18 cellular contexts compared by ENCODE assay signal in the genomic region with DNA sequence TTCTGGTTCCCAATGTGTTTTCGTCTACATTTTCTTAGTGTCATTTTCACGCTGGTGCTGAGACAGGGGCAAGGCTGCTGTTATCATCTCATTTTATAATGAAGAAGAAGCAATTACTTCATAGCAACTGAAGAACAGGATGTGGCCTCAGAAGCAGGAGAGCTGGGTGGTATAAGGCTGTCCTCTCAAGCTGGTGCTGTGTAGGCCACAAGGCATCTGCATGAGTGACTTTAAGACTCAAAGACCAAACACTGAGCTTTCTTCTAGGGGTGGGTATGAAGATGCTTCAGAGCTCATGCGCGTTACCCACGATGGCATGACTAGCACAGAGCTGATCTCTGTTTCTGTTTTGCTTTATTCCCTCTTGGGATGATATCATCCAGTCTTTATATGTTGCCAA. TPM values are rescaled to one million over a fixed set of nuclear protein-coding genes. Genes with fewer than 3 reads are reported as not detected.
A peak's percentile ranks its signal among the peaks of the same experiment; 100 is the strongest.
DNase-seq lines count a peak whose midpoint lies in the region; ATAC-seq and TF ChIP-seq lines count a peak whose summit lies in the region.
"Had no signal": no experiment of that assay in that cellular context is flagged by ENCODE, and none has a peak within 500 bp of the region (broad histone marks: within the 10 kb centered on the region; RNA-seq: fewer than 3 reads in every experiment).

No MANE protein-coding gene starts in this region.

- peaks cover 21% of the 10 kb centered on the region for H3K4me1 Mint-ChIP-seq in activated CD8-positive, alpha-beta T cell treated with anti-CD3 and anti-CD28 coated beads, Interleukin-2, amount 10 ng/mL, durations not matched to agents 7 days and 5 days (ENCODE audit: low read depth)
- peaks cover 26% of the 10 kb centered on the region for H3K4me1 Mint-ChIP-seq in activated naive CD8-positive, alpha-beta T cell treated with anti-CD3 and anti-CD28 coated beads for 36 hours
- H3K4me1 Mint-ChIP-seq in stimulated activated naive CD8-positive, alpha-beta T cell treated with anti-CD3 and anti-CD28 coated beads, Interleukin-15, Interleukin-2, amounts not matched to agents 100 ng/mL and 50 ng/mL, for 24 hours (ENCODE audit: low read depth): peaks cover 21% of the 10 kb centered on the region

- POLR2A ChIA-PET in activated CD8-positive, alpha-beta T cell treated with anti-CD3 and anti-CD28 coated beads, Interleukin-2, amount 10 ng/mL, durations not matched to agents 7 days and 5 days (lab: Charles Lee): interaction anchor here (0.5 to 2.3 kb wide), 4 partner anchors 11 to 338 kb away, joined by 3 to 12 read pairs (median 4); no protein-coding TSS in a partner anchor

- no peaks in the 10 kb centered on the region for H3K27me3 Mint-ChIP-seq in activated CD8-positive, alpha-beta T cell treated with anti-CD3 and anti-CD28 coated beads, Interleukin-2, amount 10 ng/mL, durations not matched to agents 7 days and 5 days (ENCODE audit: low read depth)
- no peaks in the 10 kb centered on the region for H3K27me3 Mint-ChIP-seq in activated naive CD8-positive, alpha-beta T cell treated with anti-CD3 and anti-CD28 coated beads for 36 hours
- no peaks in the 10 kb centered on the region for H3K27me3 Mint-ChIP-seq in stimulated activated naive CD8-positive, alpha-beta T cell treated with anti-CD3 and anti-CD28 coated beads, Interleukin-15, Interleukin-2, amounts not matched to agents 100 ng/mL and 50 ng/mL, for 24 hours

- no peak for TF ChIP-seq CTCF in heart left ventricle (IDR thresholded peaks at IDR 0.05)

- no peaks in the 10 kb centered on the region for H3K4me1 ChIP-seq in heart left ventricle
- H3K4me1 ChIP-seq: spleen had no signal

- H3K4me3 Mint-ChIP-seq in activated CD8-positive, alpha-beta T cell treated with anti-CD3 and anti-CD28 coated beads, Interleukin-2, amount 10 ng/mL, durations not matched to agents 7 days and 5 days: peak overlapping the region; percentile 9
- H3K4me3 Mint-ChIP-seq in activated naive CD8-positive, alpha-beta T cell treated with anti-CD3 and anti-CD28 coated beads for 36 hours: no peak overlapping the region
- no peak overlapping the region for H3K4me3 Mint-ChIP-seq in stimulated activated naive CD8-positive, alpha-beta T cell treated with anti-CD3 and anti-CD28 coated beads, Interleukin-15, Interleukin-2, amounts not matched to agents 100 ng/mL and 50 ng/mL, for 24 hours

- no peaks in the 10 kb centered on the region for H3K36me3 ChIP-seq in heart left ventricle
- H3K36me3 ChIP-seq: spleen had no signal

- H3K27ac ChIP-seq in heart left ventricle: no peak overlapping the region
- H3K27ac ChIP-seq: PC-9, SK-N-MC, spleen had no signal

- CTCF ChIA-PET in activated CD8-positive, alpha-beta T cell treated with anti-CD3 and anti-CD28 coated beads, Interleukin-2, amount 10 ng/mL, durations not matched to agents 7 days and 5 days (lab: Charles Lee): interaction anchor here (0.7 to 2.0 kb wide), 16 partner anchors 9 to 264 kb away, joined by 3 to 9 read pairs (median 5); no protein-coding TSS in a partner anchor

- DNase-seq in stimulated activated CD4-positive, alpha-beta T cell treated with anti-CD3 and anti-CD28 coated beads, Interleukin-15, amount 100 ng/mL, for 48 hours (ENCODE audit: low read depth in 2 of 2): peak; percentile 3 to 11
- DNase-seq in stimulated activated CD4-positive, alpha-beta T cell treated with anti-CD3 and anti-CD28 coated beads, Interleukin-12 subunit alpha, Interleukin-12 subunit beta, amount 100 ng/mL, for 4 hours: no peak
- DNase-seq in activated CD8-positive, alpha-beta T cell treated with anti-CD3 and anti-CD28 coated beads, Interleukin-2, amount 10 ng/mL, durations not matched to agents 7 days and 5 days: peak; percentile 76
- DNase-seq in activated naive CD8-positive, alpha-beta T cell treated with anti-CD3 and anti-CD28 coated beads for 36 hours: peak; percentile 13
- DNase-seq in heart left ventricle (no peak), SKM-1 treated with dmso at 0.1 percent for 144 hours (lab: John Stamatoyannopoulos, UW; ENCODE audit: unreplicated experiment) (no peak), inferior parietal cortex (ENCODE audit: extremely low spot score) (no peak)
- DNase-seq: ACHN; amniotic stem cell; caudate nucleus; effector CD8-positive, alpha-beta T cell; kidney glomerular epithelial cell; NCI-H1436; NCI-H82; PC-9; spleen had no signal

- TF ChIP-seq POLR2A in heart left ventricle (IDR thresholded peaks at IDR 0.05): no peak

- ATAC-seq in activated CD8-positive, alpha-beta T cell treated with anti-CD3 and anti-CD28 coated beads, Interleukin-2, amount 10 ng/mL, durations not matched to agents 7 days and 5 days: peak; percentile 98
- ATAC-seq in heart left ventricle: no peak

- intact Hi-C loops in heart left ventricle (cut with DNase I): no loop called here

- H3K27me3 ChIP-seq in heart left ventricle: peaks cover 0 to 9% (median 0%) of the 10 kb centered on the region in 9 donors
- H3K27me3 ChIP-seq: spleen had no signal

- peaks cover 0 to 14% (median 5%) of the 10 kb centered on the region in 12 donors for H3K9me3 ChIP-seq in heart left ventricle

- WGBS in heart left ventricle, 4 donors: 80 to 91% (median 88%) methylated on average over 5 of the region's 5 CpGs

- peaks cover 17% of the 10 kb centered on the region for H3K36me3 Mint-ChIP-seq in activated CD8-positive, alpha-beta T cell treated with anti-CD3 and anti-CD28 coated beads, Interleukin-2, amount 10 ng/mL, durations not matched to agents 7 days and 5 days (ENCODE audit: low read depth)
- peaks cover 2% of the 10 kb centered on the region for H3K36me3 Mint-ChIP-seq in activated naive CD8-positive, alpha-beta T cell treated with anti-CD3 and anti-CD28 coated beads for 36 hours
- H3K36me3 Mint-ChIP-seq in stimulated activated naive CD8-positive, alpha-beta T cell treated with anti-CD3 and anti-CD28 coated beads, Interleukin-15, Interleukin-2, amounts not matched to agents 100 ng/mL and 50 ng/mL, for 24 hours (ENCODE audit: low read depth): no peaks in the 10 kb centered on the region

- H3K9me3 Mint-ChIP-seq in activated CD8-positive, alpha-beta T cell treated with anti-CD3 and anti-CD28 coated beads, Interleukin-2, amount 10 ng/mL, durations not matched to agents 7 days and 5 days (ENCODE audit: insufficient read depth): peaks cover 19% of the 10 kb centered on the region
- H3K9me3 Mint-ChIP-seq in activated naive CD8-positive, alpha-beta T cell treated with anti-CD3 and anti-CD28 coated beads for 36 hours: peaks cover 17% of the 10 kb centered on the region
- no peaks in the 10 kb centered on the region for H3K9me3 Mint-ChIP-seq in stimulated activated naive CD8-positive, alpha-beta T cell treated with anti-CD3 and anti-CD28 coated beads, Interleukin-15, Interleukin-2, amounts not matched to agents 100 ng/mL and 50 ng/mL, for 24 hours

- peak overlapping the region; percentile 70 for H3K27ac Mint-ChIP-seq in activated CD8-positive, alpha-beta T cell treated with anti-CD3 and anti-CD28 coated beads, Interleukin-2, amount 10 ng/mL, durations not matched to agents 7 days and 5 days
- peak overlapping the region; percentile 64 for H3K27ac Mint-ChIP-seq in activated naive CD8-positive, alpha-beta T cell treated with anti-CD3 and anti-CD28 coated beads for 36 hours
- H3K27ac Mint-ChIP-seq in stimulated activated naive CD8-positive, alpha-beta T cell treated with anti-CD3 and anti-CD28 coated beads, Interleukin-15, Interleukin-2, amounts not matched to agents 100 ng/mL and 50 ng/mL, for 24 hours: peak overlapping the region; percentile 29

- no peak overlapping the region for H3K4me3 ChIP-seq in heart left ventricle
- H3K4me3 ChIP-seq: PC-9, SK-N-MC, spleen had no signal

RNA-seq across cellular contexts. Expression of gene IL36G, which starts 7.3 kb away (rescaled TPM):
- not detected for total RNA-seq in activated CD8-positive, alpha-beta T cell treated with anti-CD3 and anti-CD28 coated beads, Interleukin-2, amount 10 ng/mL, durations not matched to agents 7 days and 5 days
- total RNA-seq in activated naive CD8-positive, alpha-beta T cell treated with anti-CD3 and anti-CD28 coated beads for 36 hours: not detected
- not detected for total RNA-seq in heart left ventricle
- polyA plus RNA-seq in heart left ventricle: not detected
- total RNA-seq: PC-9, spleen had no signal

RNA-seq across cellular contexts. Expression of gene IL36A, which starts 20.2 kb away (rescaled TPM):
- total RNA-seq in activated CD8-positive, alpha-beta T cell treated with anti-CD3 and anti-CD28 coated beads, Interleukin-2, amount 10 ng/mL, durations not matched to agents 7 days and 5 days: under 1 TPM; 0.29 to 0.53 TPM
- not detected for total RNA-seq in activated naive CD8-positive, alpha-beta T cell treated with anti-CD3 and anti-CD28 coated beads for 36 hours
- total RNA-seq in heart left ventricle: not detected
- polyA plus RNA-seq in heart left ventricle: not detected
- total RNA-seq: PC-9, spleen had no signal

Comparison
In these comparisons a context has a peak if more than half of its experiments do, and no peak if none do; other contexts are left out.
1. DNase-seq: peak in stimulated activated CD4-positive, alpha-beta T cell treated with anti-CD3 and anti-CD28 coated beads, Interleukin-15, amount 100 ng/mL, for 48 hours (2 of 2), activated CD8-positive, alpha-beta T cell treated with anti-CD3 and anti-CD28 coated beads, Interleukin-2, amount 10 ng/mL, durations not matched to agents 7 days and 5 days (single experiment) and activated naive CD8-positive, alpha-beta T cell treated with anti-CD3 and anti-CD28 coated beads for 36 hours (single experiment); none in stimulated activated CD4-positive, alpha-beta T cell treated with anti-CD3 and anti-CD28 coated beads, Interleukin-12 subunit alpha, Interleukin-12 subunit beta, amount 100 ng/mL, for 4 hours (single experiment), heart left ventricle (0 of 5), SKM-1 treated with dmso at 0.1 percent for 144 hours (single experiment) and inferior parietal cortex (single experiment).
2. Peak in every context shown above with its lines, with median percentiles within 50 percentile points of each other: H3K27ac Mint-ChIP-seq.